ENCODE assay signal across 8 cellular contexts in the genomic region with DNA sequence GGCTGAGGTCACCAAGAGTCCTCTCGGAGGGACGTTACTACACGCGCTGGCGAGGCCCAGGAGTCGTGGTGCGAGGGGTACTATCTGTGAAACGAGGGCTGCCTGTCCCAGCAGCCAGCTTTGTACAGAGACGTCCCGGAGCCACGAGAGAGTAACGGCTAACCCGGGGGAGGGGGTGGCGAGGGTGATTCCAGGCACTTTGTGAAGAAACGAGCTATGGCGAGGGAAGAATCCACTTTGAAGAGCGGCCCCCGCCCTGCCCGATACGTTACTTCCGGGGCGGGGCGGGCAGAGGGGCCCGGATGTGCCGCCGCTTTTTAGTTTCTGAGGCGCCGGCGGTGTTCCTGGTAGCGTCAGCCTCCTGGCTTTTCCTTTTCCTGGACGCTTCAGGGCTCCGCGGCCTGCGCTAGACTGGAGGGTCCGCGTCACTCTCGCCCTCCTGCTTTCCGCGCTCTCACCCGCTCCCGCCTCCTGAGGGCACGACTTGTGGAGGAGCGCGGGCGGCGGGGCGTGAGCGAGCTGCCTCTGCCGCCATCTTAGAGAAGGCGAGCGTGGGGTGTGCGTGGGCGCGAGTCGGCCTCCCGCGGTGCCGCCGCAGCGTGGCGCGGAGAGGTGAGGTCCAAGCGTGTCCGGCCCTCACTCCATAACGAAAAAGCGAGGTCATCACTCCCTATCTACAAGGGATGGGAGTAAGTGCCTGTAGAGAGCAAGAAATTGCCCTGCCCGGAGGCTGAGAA. TPM values are rescaled to one million over a fixed set of nuclear protein-coding genes. Genes with fewer than 3 reads are reported as not detected.
DNase-seq lines count a peak whose midpoint lies in the region; ATAC-seq and TF ChIP-seq lines count a peak whose summit lies in the region.

No MANE protein-coding gene starts in this region.

- peak overlapping the region; percentile 95 for H3K4me3 Mint-ChIP-seq in activated T-helper 17 cell treated with anti-CD3 and anti-CD28 coated beads, Interleukin-2, amount 50 U/mL, for 72 hours
- H3K4me3 Mint-ChIP-seq in natural killer cell treated with Interleukin-12 subunit alpha and Interleukin-12 subunit beta and Interleukin-15 and Interleukin-18, amount 100 ng/mL, for 72 hours = peak overlapping the region; percentile 94

- peaks cover 52% of the 10 kb centered on the region for H3K4me1 ChIP-seq in KMS-11 (ENCODE audit: low read depth, poor library complexity, severe bottlenecking)

- no peaks in the 10 kb centered on the region for H3K36me3 ChIP-seq in KMS-11 (ENCODE audit: insufficient read depth)

- TF ChIP-seq CTCF in KMS-11 (conservative IDR thresholded peaks at IDR 0.05; ENCODE audit: low read depth, low read length) = no peak
- no peak for TF ChIP-seq CTCF in fibroblast of mammary gland (conservative IDR thresholded peaks at IDR 0.05; ENCODE audit: control insufficient read depth, insufficient read depth, low read depth, low read length)

- no peaks in the 10 kb centered on the region for H3K9me3 Mint-ChIP-seq in activated T-helper 17 cell treated with anti-CD3 and anti-CD28 coated beads, Interleukin-2, amount 50 U/mL, for 72 hours
- no peaks in the 10 kb centered on the region for H3K9me3 Mint-ChIP-seq in natural killer cell treated with Interleukin-12 subunit alpha and Interleukin-12 subunit beta and Interleukin-15 and Interleukin-18, amount 100 ng/mL, for 72 hours

- peaks cover 52% of the 10 kb centered on the region for H3K36me3 Mint-ChIP-seq in activated T-helper 17 cell treated with anti-CD3 and anti-CD28 coated beads, Interleukin-2, amount 50 U/mL, for 72 hours (ENCODE audit: low read depth)
- peaks cover 4% of the 10 kb centered on the region for H3K36me3 Mint-ChIP-seq in natural killer cell treated with Interleukin-12 subunit alpha and Interleukin-12 subunit beta and Interleukin-15 and Interleukin-18, amount 100 ng/mL, for 72 hours

- H3K4me3 ChIP-seq in KMS-11 (IDR thresholded peaks at IDR 0.05; ENCODE audit: insufficient read depth, low read depth, low read length) (no peak overlapping the region), fibroblast of mammary gland (ENCODE audit: control insufficient read depth, low read depth, low read length) (peak overlapping the region; percentile 91)

- H3K27ac ChIP-seq in KMS-11 = peak overlapping the region; percentile 100

- H3K4me2 ChIP-seq in KMS-11 = peak overlapping the region; percentile 81

- peak overlapping the region; percentile 98 for H3K27ac Mint-ChIP-seq in activated T-helper 17 cell treated with anti-CD3 and anti-CD28 coated beads, Interleukin-2, amount 50 U/mL, for 72 hours
- peak overlapping the region; percentile 93 to 97 for H3K27ac Mint-ChIP-seq in natural killer cell treated with Interleukin-12 subunit alpha and Interleukin-12 subunit beta and Interleukin-15 and Interleukin-18, amount 100 ng/mL, for 72 hours

- no peaks in the 10 kb centered on the region for H3K27me3 ChIP-seq in KMS-11 (ENCODE audit: insufficient read depth, low read depth)

- H3K4me1 Mint-ChIP-seq in activated T-helper 17 cell treated with anti-CD3 and anti-CD28 coated beads, Interleukin-2, amount 50 U/mL, for 72 hours = peaks cover 19% of the 10 kb centered on the region
- peaks cover 34 to 53% of the 10 kb centered on the region in 2 donors for H3K4me1 Mint-ChIP-seq in natural killer cell treated with Interleukin-12 subunit alpha and Interleukin-12 subunit beta and Interleukin-15 and Interleukin-18, amount 100 ng/mL, for 72 hours (ENCODE audit: low read depth in 2 of 2)

- peaks cover 48% of the 10 kb centered on the region; the same call in 1 of the 2 replicates for H3K79me2 ChIP-seq in KMS-11 (ENCODE audit: insufficient read depth, low read depth)

- H2AFZ ChIP-seq in KMS-11 (ENCODE audit: low read depth) = peak overlapping the region; percentile 69

- peak overlapping the region; percentile 100 for H3K9ac ChIP-seq in KMS-11

- peak; percentile 93 for DNase-seq in Daoy (ENCODE audit: low read depth)
- peak; percentile 84 for DNase-seq in RPMI7951 (ENCODE audit: low read depth)
- peak; percentile 73 for DNase-seq in fibroblast of mammary gland (ENCODE audit: low read depth)
- peak; percentile 91 for DNase-seq in natural killer cell treated with Interleukin-12 subunit alpha and Interleukin-12 subunit beta and Interleukin-15 and Interleukin-18, amount 100 ng/mL, for 72 hours (ENCODE audit: low spot score)
- peak; percentile 87 to 98 (median 93) for DNase-seq in stimulated activated naive CD4-positive, alpha-beta T cell (lab: John Stamatoyannopoulos, UW)

- no peaks in the 10 kb centered on the region for H4K20me1 ChIP-seq in KMS-11 (ENCODE audit: insufficient read depth)

- ATAC-seq in GM21825 (IDR thresholded peaks at IDR 0.05; ENCODE audit: unreplicated experiment) = peak; percentile 60
- ATAC-seq in activated T-helper 17 cell treated with anti-CD3 and anti-CD28 coated beads, Interleukin-2, amount 50 U/mL, for 72 hours (replicated peaks) = peak; percentile 68
- peak; percentile 80 to 88 for ATAC-seq in natural killer cell treated with Interleukin-12 subunit alpha and Interleukin-12 subunit beta and Interleukin-15 and Interleukin-18, amount 100 ng/mL, for 72 hours

- H3K27me3 Mint-ChIP-seq in activated T-helper 17 cell treated with anti-CD3 and anti-CD28 coated beads, Interleukin-2, amount 50 U/mL, for 72 hours = no peaks in the 10 kb centered on the region
- no peaks in the 10 kb centered on the region for H3K27me3 Mint-ChIP-seq in natural killer cell treated with Interleukin-12 subunit alpha and Interleukin-12 subunit beta and Interleukin-15 and Interleukin-18, amount 100 ng/mL, for 72 hours

RNA-seq across cellular contexts. Expression of gene RFX3, which starts 0.5 kb away (rescaled TPM):
- total RNA-seq in Daoy (2014; rRNA removed; shearing (Covaris generic)) = 0.36 and 0.74 TPM in 2 replicates
- 2.3 and 3.5 TPM in 2 replicates for total RNA-seq in RPMI7951 (2014; rRNA removed; shearing (Covaris generic))
- total RNA-seq in activated T-helper 17 cell treated with anti-CD3 and anti-CD28 coated beads, Interleukin-2, amount 50 U/mL, for 72 hours = 10 to 100 TPM in 1 of 2 donors, 1 to 10 TPM in 1; 8.7 to 19.8 TPM
- 10 to 100 TPM; 17.2 to 22.5 TPM for total RNA-seq in natural killer cell treated with Interleukin-12 subunit alpha and Interleukin-12 subunit beta and Interleukin-15 and Interleukin-18, amount 100 ng/mL, for 72 hours
